Comparison of ENCODE assay signal across 2 cellular contexts in genomic region chr5:40406426-40407211, GRCh38.
TF ChIP-seq lines count a peak whose summit lies in the region.

No MANE protein-coding gene starts in this region.

TF ChIP-seq in A549, 52 proteins besides CTCF, POLR2A, EP300 and RAD21 (continued from another document):
- TF ChIP-seq REST (IDR thresholded peaks at IDR 0.05) = no peak

TF ChIP-seq in GM23338, 12 proteins besides CTCF, POLR2A, EP300 and RAD21 (continued from another document):
- no peak for TF ChIP-seq ZNF462 (CRISPR knock-in tag; IDR thresholded peaks at IDR 0.05)
- TF ChIP-seq EZH2phosphoT487 (IDR thresholded peaks at IDR 0.05; ENCODE audit: unreplicated experiment) = no peak
- no peak for TF ChIP-seq ZNF114 (CRISPR knock-in tag; IDR thresholded peaks at IDR 0.05)
- TF ChIP-seq EZH2 (IDR thresholded peaks at IDR 0.05; ENCODE audit: low read depth, unreplicated experiment) = no peak
- no peak for TF ChIP-seq POLR2AphosphoS5 (IDR thresholded peaks at IDR 0.05; ENCODE audit: low read depth)
